In the genomic region with DNA sequence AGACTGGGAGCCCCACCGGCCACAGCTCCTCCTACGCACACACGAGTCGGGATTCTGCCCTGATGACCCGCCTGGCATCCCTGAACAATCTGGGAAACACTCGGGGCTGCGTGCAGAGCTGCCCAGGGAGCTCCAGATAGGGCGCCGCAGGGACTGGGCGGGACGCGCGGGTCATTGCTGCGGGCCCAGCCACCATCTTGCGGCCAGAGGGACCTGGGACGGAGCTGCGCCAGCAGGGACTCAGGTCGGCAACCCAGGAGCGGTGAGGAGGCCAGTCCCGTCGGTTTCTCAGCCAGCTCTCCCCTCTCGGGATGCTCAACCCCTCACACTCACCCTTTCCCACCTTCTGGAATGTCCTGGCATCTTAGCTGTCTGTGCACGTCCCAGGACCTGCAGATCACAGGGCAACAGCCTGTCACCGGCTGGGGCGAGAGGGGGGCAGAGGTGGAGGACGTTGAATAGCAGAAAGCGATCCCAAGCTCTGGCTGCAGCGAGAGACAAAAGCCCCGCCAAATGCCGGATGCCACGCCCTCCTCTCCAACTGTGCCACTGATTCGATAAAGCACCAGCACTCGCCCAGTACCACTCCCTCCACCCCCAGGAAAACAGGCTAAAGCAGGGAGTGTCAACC, we compare ENCODE assay signal across 9 cellular contexts. TPM values are rescaled to one million over a fixed set of nuclear protein-coding genes. Genes with fewer than 3 reads are reported as not detected.
A peak's percentile ranks its signal among the peaks of the same experiment; 100 is the strongest.
DNase-seq lines count a peak whose midpoint lies in the region; ATAC-seq, FAIRE-seq and TF ChIP-seq lines count a peak whose summit lies in the region.
"Had no signal": no experiment of that assay in that cellular context is flagged by ENCODE, and none has a peak within 500 bp of the region (broad histone marks: within the 10 kb centered on the region; RNA-seq: fewer than 3 reads in every experiment).

No MANE protein-coding gene starts in this region.

- H3K4me3 Mint-ChIP-seq in activated B cell treated with CpG ODN at 0.5 μM for 24 hours = peak overlapping the region; percentile 78

- H3K36me3 Mint-ChIP-seq in activated B cell treated with CpG ODN at 0.5 μM for 24 hours (ENCODE audit: low read depth) = no peaks in the 10 kb centered on the region

- peaks cover 20% of the 10 kb centered on the region for H3K27me3 Mint-ChIP-seq in activated B cell treated with CpG ODN at 0.5 μM for 24 hours

- no peak for TF ChIP-seq EP300 in tibial nerve (IDR thresholded peaks at IDR 0.05)

- H3K9me3 ChIP-seq in left ventricle myocardium inferior (replicated peaks) (no peaks in the 10 kb centered on the region), tibial nerve (no peaks in the 10 kb centered on the region)

- H3K4me3 ChIP-seq in left ventricle myocardium inferior (peak overlapping the region; percentile 67), tibial nerve (peak overlapping the region in 2 of 4 donors; percentile 43 to 45)
- H3K4me3 ChIP-seq: GM12878 had no signal

- 1% methylated on average over 27 to 29 of the region's 33 CpGs for WGBS in tibial nerve, 2 donors

- no peak for TF ChIP-seq POLR2A in tibial nerve (IDR thresholded peaks at IDR 0.05)

- peaks cover 15% of the 10 kb centered on the region for H3K4me1 ChIP-seq in left ventricle myocardium inferior
- peaks cover 0 to 16% (median 3%) of the 10 kb centered on the region in 4 donors for H3K4me1 ChIP-seq in tibial nerve

- no peak overlapping the region for H3K27ac ChIP-seq in left ventricle myocardium inferior (replicated peaks)
- no peak overlapping the region for H3K27ac ChIP-seq in tibial nerve

- H3K27ac Mint-ChIP-seq in activated B cell treated with CpG ODN at 0.5 μM for 24 hours = no peak overlapping the region

- DNase-seq in H4 (ENCODE audit: low spot score) (peak; percentile 9), activated B cell treated with CpG ODN at 0.5 μM for 24 hours (no peak), left ventricle myocardium inferior (peak; percentile 46), renal cortical epithelial cell (ENCODE audit: low read depth) (peak; percentile 10), GF-D8 (lab: John Stamatoyannopoulos, UW) (no peak), tibial nerve (ENCODE audit: low spot score in 2 of 2) (no peak), NCI-H2171 treated with DMSO at 0.1 percent for 48 hours (lab: John Stamatoyannopoulos, UW) (no peak)

- no peaks in the 10 kb centered on the region for H3K36me3 ChIP-seq in left ventricle myocardium inferior
- H3K36me3 ChIP-seq in tibial nerve = no peaks in the 10 kb centered on the region

- TF ChIP-seq CTCF in activated B cell treated with CpG ODN at 0.5 μM for 24 hours (IDR thresholded peaks at IDR 0.05) (no peak), left ventricle myocardium inferior (IDR thresholded peaks at IDR 0.05; ENCODE audit: borderline replicate concordance) (no peak), tibial nerve (IDR thresholded peaks at IDR 0.05) (no peak)

- intact Hi-C loops in activated B cell treated with CpG ODN at 0.5 μM for 24 hours (cut with micrococcal nuclease) (no loop called here), left ventricle myocardium inferior (cut with micrococcal nuclease) (no loop called here)

- peak; percentile 9 for FAIRE-seq in A204.1 (lab: Jason Lieb, UNC)
- FAIRE-seq: GM12878 had no signal

- CTCF ChIA-PET in activated B cell treated with CpG ODN at 0.5 μM for 24 hours (lab: Charles Lee) = no interaction called here

- POLR2A ChIA-PET in activated B cell treated with CpG ODN at 0.5 μM for 24 hours (lab: Charles Lee) = interaction anchor here (1.4 kb wide), 1 partner anchor 20 kb away, joined by 3 read pairs; no protein-coding TSS in a partner anchor

- peaks cover 5% of the 10 kb centered on the region for H3K9me3 Mint-ChIP-seq in activated B cell treated with CpG ODN at 0.5 μM for 24 hours

- H3K27me3 ChIP-seq in left ventricle myocardium inferior (ENCODE audit: low read depth) (peaks cover 25% of the 10 kb centered on the region), tibial nerve (peaks cover 0 to 31% of the 10 kb centered on the region in 2 donors)

- H3K4me1 Mint-ChIP-seq in activated B cell treated with CpG ODN at 0.5 μM for 24 hours = peaks cover 9% of the 10 kb centered on the region

- peak; percentile 40 for ATAC-seq in activated B cell treated with CpG ODN at 0.5 μM for 24 hours (ENCODE audit: low read depth)
- ATAC-seq: GM12878 had no signal

RNA-seq across cellular contexts. Expression of gene ZNF91, which starts 20.4 kb away (rescaled TPM):
- 7.5 and 8.2 TPM in 2 replicates for total RNA-seq in H4 (2014; rRNA removed; shearing (Covaris generic))
- total RNA-seq in activated B cell treated with CpG ODN at 0.5 μM for 24 hours (56.4 and 70.9 TPM in 2 replicates), left ventricle myocardium inferior (101 TPM), renal cortical epithelial cell (27.8 and 52.0 TPM in 2 replicates), tibial nerve (10 to 100 TPM; 63.5 to 83.1 (median 81.7) TPM)

Comparison
In these comparisons a context has a peak if more than half of its experiments do, and no peak if none do; other contexts are left out.
1. DNase-seq: peak in H4 (single experiment), left ventricle myocardium inferior (single experiment) and renal cortical epithelial cell (single experiment); none in activated B cell treated with CpG ODN at 0.5 μM for 24 hours (single experiment), GF-D8 (single experiment), tibial nerve (0 of 2) and NCI-H2171 treated with DMSO at 0.1 percent for 48 hours (single experiment).